27 cellular contexts compared by ENCODE assay signal in the genomic region with DNA sequence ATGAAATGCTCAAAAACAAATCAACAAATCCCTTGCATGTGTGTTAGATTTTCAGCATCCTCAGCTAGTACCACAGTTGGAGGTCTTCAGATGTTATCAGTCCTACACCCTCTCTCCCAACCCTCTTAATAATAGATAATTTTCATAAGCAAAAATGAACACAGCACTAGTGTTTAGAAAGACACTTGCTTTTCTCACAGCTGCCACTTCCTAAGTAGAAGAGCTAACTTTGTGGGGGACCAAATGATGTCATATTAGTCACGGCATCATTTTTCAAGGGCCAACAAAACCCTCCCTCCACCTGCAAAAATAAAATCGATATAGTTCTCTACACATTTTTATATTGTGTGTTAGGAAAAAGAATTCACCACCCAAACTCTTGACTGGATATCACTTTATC.
"Had no signal": no experiment of that assay in that cellular context is flagged by ENCODE, and none has a peak within 500 bp of the region (broad histone marks: within the 10 kb centered on the region; RNA-seq: fewer than 3 reads in every experiment).

No MANE protein-coding gene starts in this region.

- H3K36me3 Mint-ChIP-seq: immature natural killer cell; naive thymus-derived CD8-positive, alpha-beta T cell; stimulated activated memory B cell treated with anti-CD40 and anti-IgM and Interleukin-4, amounts not matched to agents 10 μg/mL and 1 μg/mL and 100 μg/mL, for 72 hours; type B pancreatic cell had no signal

- H3K4me3 ChIP-seq: left lung, lower lobe of right lung, right atrium auricular region, right lobe of liver, smooth muscle cell, tibial nerve, uterus had no signal

- H3K27ac ChIP-seq: left lung, lower lobe of right lung, parathyroid adenoma, right atrium auricular region, right lobe of liver, tibial nerve, uterus had no signal

- H3K4me1 ChIP-seq: left lung, lower lobe of right lung, parathyroid adenoma, right atrium auricular region, right lobe of liver, tibial nerve, uterus had no signal

- H3K4me1 Mint-ChIP-seq: immature natural killer cell; naive thymus-derived CD8-positive, alpha-beta T cell; neural crest cell; stimulated activated memory B cell treated with anti-CD40 and anti-IgM and Interleukin-4, amounts not matched to agents 10 μg/mL and 1 μg/mL and 100 μg/mL, for 72 hours; stimulated activated naive CD8-positive, alpha-beta T cell treated with anti-CD3 and anti-CD28 coated beads, Interleukin-15, amount 100 ng/mL, for 72 hours had no signal

- H3K9me3 Mint-ChIP-seq: nephron; stimulated activated memory B cell treated with anti-CD40 and anti-IgM and Interleukin-4, amounts not matched to agents 10 μg/mL and 1 μg/mL and 100 μg/mL, for 72 hours; stimulated activated naive CD8-positive, alpha-beta T cell treated with anti-CD3 and anti-CD28 coated beads, Interleukin-15, amount 100 ng/mL, for 72 hours; type B pancreatic cell had no signal

- DNase-seq: hippocampal formation; immature natural killer cell; kidney; left colon; left lung; lower lobe of right lung; mammary epithelial cell; mesenchymal stem cell; naive thymus-derived CD8-positive, alpha-beta T cell; occipital lobe; right lobe of liver; stimulated activated CD4-positive, alpha-beta T cell treated with anti-CD3 and anti-CD28 coated beads, Interleukin-1b, Interleukin-23, amount 100 ng/mL, for 48 hours; stimulated activated CD4-positive, alpha-beta T cell treated with anti-CD3 and anti-CD28 coated beads, Interleukin-2, amount 100 ng/mL, for 48 hours; stimulated activated CD4-positive, alpha-beta T cell treated with anti-CD3 and anti-CD28 coated beads, Interleukin-4, amount 100 ng/mL, for 4 hours; stimulated activated CD8-positive, alpha-beta memory T cell treated with anti-CD3 and anti-CD28 coated beads, Interleukin-4, amount 100 ng/mL, for 48 hours; stimulated activated naive CD4-positive, alpha-beta T cell treated with Interleukin-2 at 50 U/mL for 16 hours; stimulated activated naive CD8-positive, alpha-beta T cell treated with anti-CD3 and anti-CD28 coated beads, Interleukin-15, amount 100 ng/mL, for 72 hours; substantia nigra; uterus had no signal

- H3K4me3 Mint-ChIP-seq: immature natural killer cell; naive thymus-derived CD8-positive, alpha-beta T cell; nephron; neural crest cell; stimulated activated memory B cell treated with anti-CD40 and anti-IgM and Interleukin-4, amounts not matched to agents 10 μg/mL and 1 μg/mL and 100 μg/mL, for 72 hours; stimulated activated naive CD8-positive, alpha-beta T cell treated with anti-CD3 and anti-CD28 coated beads, Interleukin-15, amount 100 ng/mL, for 72 hours; type B pancreatic cell had no signal

- ATAC-seq: left colon; left lung; lower lobe of right lung; naive thymus-derived CD8-positive, alpha-beta T cell; right lobe of liver; stimulated activated memory B cell treated with anti-CD40 and anti-IgM and Interleukin-4, amounts not matched to agents 10 μg/mL and 1 μg/mL and 100 μg/mL, for 72 hours; stimulated activated naive CD8-positive, alpha-beta T cell treated with anti-CD3 and anti-CD28 coated beads, Interleukin-15, amount 100 ng/mL, for 72 hours had no signal

- H3K27ac Mint-ChIP-seq: immature natural killer cell; naive thymus-derived CD8-positive, alpha-beta T cell; nephron; stimulated activated memory B cell treated with anti-CD40 and anti-IgM and Interleukin-4, amounts not matched to agents 10 μg/mL and 1 μg/mL and 100 μg/mL, for 72 hours; stimulated activated naive CD8-positive, alpha-beta T cell treated with anti-CD3 and anti-CD28 coated beads, Interleukin-15, amount 100 ng/mL, for 72 hours had no signal

- H3K27me3 Mint-ChIP-seq: naive thymus-derived CD8-positive, alpha-beta T cell; stimulated activated memory B cell treated with anti-CD40 and anti-IgM and Interleukin-4, amounts not matched to agents 10 μg/mL and 1 μg/mL and 100 μg/mL, for 72 hours; stimulated activated naive CD8-positive, alpha-beta T cell treated with anti-CD3 and anti-CD28 coated beads, Interleukin-15, amount 100 ng/mL, for 72 hours; type B pancreatic cell had no signal

- H3K36me3 ChIP-seq: left lung, lower lobe of right lung, right atrium auricular region, right lobe of liver, tibial nerve, uterus had no signal

- H3K9me3 ChIP-seq: left lung, lower lobe of right lung, right atrium auricular region, right lobe of liver, uterus had no signal
